ENCODE assay signal across 1 cellular context in genomic region chr12:13097526-13097925, GRCh38.
TF ChIP-seq lines count a peak whose summit lies in the region.

No MANE protein-coding gene starts in this region.

TF ChIP-seq in H1, 55 proteins besides CTCF, POLR2A, EP300 and RAD21 (continued from another document):
- TF ChIP-seq SIN3A (conservative IDR thresholded peaks at IDR 0.05 in 1 of 2, IDR thresholded peaks at IDR 0.05 in 1 of 2; ENCODE audit: low read depth in 1 of 2, low read length in 2 of 2) (no peak), YY1 (IDR thresholded peaks at IDR 0.05; ENCODE audit: low read depth, low read length) (no peak), JUND (IDR thresholded peaks at IDR 0.05; ENCODE audit: low read length) (no peak), GABPA (IDR thresholded peaks at IDR 0.05; ENCODE audit: borderline replicate concordance, insufficient read depth, low read length) (no peak), ZNF274 (IDR thresholded peaks at IDR 0.05; ENCODE audit: borderline replicate concordance, extremely low read depth, low read length) (no peak), KDM5A (IDR thresholded peaks at IDR 0.05; ENCODE audit: low read length) (no peak), RFX5 (IDR thresholded peaks at IDR 0.05; ENCODE audit: borderline replicate concordance, low read depth, low read length) (no peak), CHD1 (IDR thresholded peaks at IDR 0.05; ENCODE audit: low read depth, low read length) (no peak), KDM4A (IDR thresholded peaks at IDR 0.05; ENCODE audit: low read depth, low read length, severe bottlenecking) (no peak), MAX (IDR thresholded peaks at IDR 0.05) (no peak), MAFK (IDR thresholded peaks at IDR 0.05; ENCODE audit: low read depth, low read length) (no peak), PHF8 (conservative IDR thresholded peaks at IDR 0.05; ENCODE audit: low read depth, low read length) (no peak), NANOG (IDR thresholded peaks at IDR 0.05; ENCODE audit: insufficient read depth, low read depth, low read length, poor library complexity, severe bottlenecking) (no peak), BCL11A (IDR thresholded peaks at IDR 0.05; ENCODE audit: low read depth in 2 of 2, low read length in 2 of 2) (no peak)
